In genomic region chr2:43090317-43090716, GRCh38 we compare ENCODE assay signal across 29 cellular contexts.
"Had no signal": no experiment of that assay in that cellular context is flagged by ENCODE, and none has a peak within 500 bp of the region (broad histone marks: within the 10 kb centered on the region; RNA-seq: fewer than 3 reads in every experiment).

No MANE protein-coding gene starts in this region.

- H3K9ac ChIP-seq: neural progenitor cell, parathyroid adenoma had no signal

- DNase-seq: natural killer cell; occipital lobe; psoas muscle; right cardiac atrium; right lobe of liver; sigmoid colon; small intestine; stimulated activated CD4-positive, alpha-beta T cell treated with anti-CD3 and anti-CD28 coated beads, Interleukin-15, amount 100 ng/mL, for 24 hours; stimulated activated CD4-positive, alpha-beta T cell treated with anti-CD3 and anti-CD28 coated beads, Interleukin-2, amount 100 ng/mL, for 24 hours; stimulated activated CD4-positive, alpha-beta T cell treated with anti-CD3 and anti-CD28 coated beads, Interleukin-4, amount 100 ng/mL, for 1 hour; stimulated activated CD4-positive, alpha-beta T cell treated with anti-CD3 and anti-CD28 coated beads, Interleukin-4, amount 100 ng/mL, for 4 hours; stimulated activated CD8-positive, alpha-beta memory T cell treated with anti-CD3 and anti-CD28 coated beads, Interleukin-4, amount 100 ng/mL, for 48 hours; stimulated activated naive CD4-positive, alpha-beta T cell; stimulated activated naive CD8-positive, alpha-beta T cell treated with anti-CD3 and anti-CD28 coated beads, Interleukin-15, amount 100 ng/mL, for 72 hours; stimulated activated naive CD8-positive, alpha-beta T cell treated with anti-CD3 and anti-CD28 coated beads, Interleukin-15, Interleukin-2, amounts not matched to agents 100 U/mL and 50 U/mL, for 24 hours; substantia nigra; testis; tibial artery; transverse colon; upper lobe of right lung; uterus had no signal

- H3K27ac Mint-ChIP-seq: natural killer cell; nephron; neural progenitor cell; progenitor cell of endocrine pancreas; stimulated activated memory B cell treated with anti-CD40 and anti-IgM and Interleukin-4, amounts not matched to agents 10 μg/mL and 1 μg/mL and 100 μg/mL, for 72 hours; stimulated activated naive CD8-positive, alpha-beta T cell treated with anti-CD3 and anti-CD28 coated beads, Interleukin-15, amount 100 ng/mL, for 72 hours; type B pancreatic cell had no signal

- H3K36me3 ChIP-seq: neural progenitor cell, ovary, right lobe of liver, sigmoid colon, suprapubic skin, tibial artery, transverse colon, upper lobe of right lung, uterus had no signal

- H3K27ac ChIP-seq: neural progenitor cell, ovary, parathyroid adenoma, psoas muscle, right lobe of liver, sigmoid colon, suprapubic skin, testis, tibial artery, transverse colon, upper lobe of right lung, uterus had no signal

- H3K4me3 ChIP-seq: neural progenitor cell, ovary, psoas muscle, right lobe of liver, sigmoid colon, suprapubic skin, testis, tibial artery, transverse colon, upper lobe of right lung, uterus had no signal

- ATAC-seq: natural killer cell; psoas muscle; right cardiac atrium; right lobe of liver; stimulated activated memory B cell treated with anti-CD40 and anti-IgM and Interleukin-4, amounts not matched to agents 10 μg/mL and 1 μg/mL and 100 μg/mL, for 72 hours; stimulated activated naive CD8-positive, alpha-beta T cell treated with anti-CD3 and anti-CD28 coated beads, Interleukin-15, amount 100 ng/mL, for 72 hours; stimulated activated naive CD8-positive, alpha-beta T cell treated with anti-CD3 and anti-CD28 coated beads, Interleukin-15, Interleukin-2, amounts not matched to agents 100 U/mL and 50 U/mL, for 24 hours; upper lobe of right lung had no signal

- H3K79me2 ChIP-seq: parathyroid adenoma had no signal

- FAIRE-seq: small intestine had no signal

- H2AFZ ChIP-seq: neural progenitor cell, parathyroid adenoma had no signal

- H3K4me3 Mint-ChIP-seq: natural killer cell; nephron; neural progenitor cell; stimulated activated memory B cell treated with anti-CD40 and anti-IgM and Interleukin-4, amounts not matched to agents 10 μg/mL and 1 μg/mL and 100 μg/mL, for 72 hours; stimulated activated naive CD8-positive, alpha-beta T cell treated with anti-CD3 and anti-CD28 coated beads, Interleukin-15, amount 100 ng/mL, for 72 hours; type B pancreatic cell had no signal

- H3K27me3 Mint-ChIP-seq: stimulated activated memory B cell treated with anti-CD40 and anti-IgM and Interleukin-4, amounts not matched to agents 10 μg/mL and 1 μg/mL and 100 μg/mL, for 72 hours; stimulated activated naive CD8-positive, alpha-beta T cell treated with anti-CD3 and anti-CD28 coated beads, Interleukin-15, amount 100 ng/mL, for 72 hours; type B pancreatic cell had no signal

- H3K36me3 Mint-ChIP-seq: stimulated activated memory B cell treated with anti-CD40 and anti-IgM and Interleukin-4, amounts not matched to agents 10 μg/mL and 1 μg/mL and 100 μg/mL, for 72 hours had no signal

- H3K9me3 ChIP-seq: ovary, right lobe of liver, testis, tibial artery, transverse colon, uterus had no signal

- H3K4me1 Mint-ChIP-seq: stimulated activated memory B cell treated with anti-CD40 and anti-IgM and Interleukin-4, amounts not matched to agents 10 μg/mL and 1 μg/mL and 100 μg/mL, for 72 hours had no signal

- H3K4me2 ChIP-seq: neural progenitor cell had no signal

- H3K4me1 ChIP-seq: parathyroid adenoma, right lobe of liver had no signal

- H3K27me3 ChIP-seq: neural progenitor cell, ovary, right lobe of liver, sigmoid colon, suprapubic skin, testis, tibial artery, transverse colon, upper lobe of right lung, uterus had no signal
